In genomic region chr20:53736757-53737403, GRCh38 we compare ENCODE assay signal across 8 cellular contexts.
DNase-seq lines count a peak whose midpoint lies in the region; ATAC-seq and TF ChIP-seq lines count a peak whose summit lies in the region.

No MANE protein-coding gene starts in this region.

- H3K27ac ChIP-seq in CD4-positive, alpha-beta memory T cell (ENCODE audit: low read depth, low read length) = no peak overlapping the region
- H3K27ac ChIP-seq in GM23248 = peak overlapping the region; percentile 95
- peak overlapping the region; percentile 98 for H3K27ac ChIP-seq in PC-9
- peak overlapping the region; percentile 50 for H3K27ac ChIP-seq in neural progenitor cell

- CTCF ChIA-PET in CD4-positive, alpha-beta memory T cell (lab: Charles Lee; ENCODE audit: partially characterized antibody) = interaction anchor here (0.9 to 1.2 kb wide), 5 partner anchors 16 to 203 kb away, joined by 3 to 5 read pairs (median 3); no protein-coding TSS in a partner anchor
- CTCF ChIA-PET in PC-9 (lab: Charles Lee) = interaction anchor here (1.1 to 1.2 kb wide), 2 partner anchors 94 to 115 kb away, joined by 3 to 5 read pairs; no protein-coding TSS in a partner anchor

- H3K9ac ChIP-seq in GM23248 = peak overlapping the region; percentile 87
- no peak overlapping the region for H3K9ac ChIP-seq in neural progenitor cell

- POLR2A ChIA-PET in CD4-positive, alpha-beta memory T cell (lab: Charles Lee; ENCODE audit: partially characterized antibody) = interaction anchor here (0.6 to 2.2 kb wide), 7 partner anchors 14 to 142 kb away, joined by 3 to 9 read pairs (median 3); no protein-coding TSS in a partner anchor
- POLR2A ChIA-PET in PC-9 (lab: Charles Lee; ENCODE audit: unreplicated experiment) = interaction anchor here (0.6 to 1.4 kb wide), 11 partner anchors 11 to 169 kb away, joined by 3 to 14 read pairs (median 8); partner anchors contain the start of gene ZNF217

- H3K27me3 ChIP-seq in CD4-positive, alpha-beta memory T cell (ENCODE audit: insufficient read depth, low read length) = no peaks in the 10 kb centered on the region
- no peaks in the 10 kb centered on the region for H3K27me3 ChIP-seq in GM23248 (replicated peaks; ENCODE audit: insufficient read depth)
- H3K27me3 ChIP-seq in PC-9 (ENCODE audit: insufficient read depth, low read depth) = no peaks in the 10 kb centered on the region
- H3K27me3 ChIP-seq in neural progenitor cell = no peaks in the 10 kb centered on the region

- H3K27me3 Mint-ChIP-seq in CD4-positive, alpha-beta memory T cell = no peaks in the 10 kb centered on the region
- H3K27me3 Mint-ChIP-seq in effector memory CD8-positive, alpha-beta T cell = no peaks in the 10 kb centered on the region
- peaks cover 9% of the 10 kb centered on the region for H3K27me3 Mint-ChIP-seq in neural progenitor cell (ENCODE audit: insufficient read depth, low read depth)

- H4K20me1 ChIP-seq in GM23248 (ENCODE audit: insufficient read depth) (no peaks in the 10 kb centered on the region), PC-9 (ENCODE audit: insufficient read depth) (no peaks in the 10 kb centered on the region), neural progenitor cell (ENCODE audit: low read depth) (no peaks in the 10 kb centered on the region)

- in situ Hi-C loops in GM23248 (cut with MboI) = no loop called here

- H3K9me3 Mint-ChIP-seq in CD4-positive, alpha-beta memory T cell = peaks cover 0 to 2% (median 0%) of the 10 kb centered on the region in 8 donors
- no peaks in the 10 kb centered on the region for H3K9me3 Mint-ChIP-seq in effector memory CD8-positive, alpha-beta T cell
- peaks cover 2% of the 10 kb centered on the region for H3K9me3 Mint-ChIP-seq in neural progenitor cell

- no peak overlapping the region for H3K4me3 ChIP-seq in CD4-positive, alpha-beta memory T cell (ENCODE audit: low read length in 2 of 2)
- peak overlapping the region; percentile 66 for H3K4me3 ChIP-seq in GM23248
- peak overlapping the region; percentile 62 for H3K4me3 ChIP-seq in PC-9
- peak overlapping the region; percentile 31 for H3K4me3 ChIP-seq in neural progenitor cell

- WGBS in GM23248 (ENCODE audit: low coverage in 1 of 2, low lambda C conversion rate in 2 of 2, missing lambda C conversion rate in 2 of 2), 2 experiments = 11 to 13% methylated on average over 6 of the region's 6 CpGs

- H3K4me2 ChIP-seq in GM23248 (ENCODE audit: unreplicated experiment) = peak overlapping the region; percentile 93
- peak overlapping the region; percentile 88 for H3K4me2 ChIP-seq in PC-9
- H3K4me2 ChIP-seq in neural progenitor cell = peak overlapping the region; percentile 75

- H3K79me2 ChIP-seq in GM23248 (ENCODE audit: insufficient read depth) (no peaks in the 10 kb centered on the region), PC-9 (ENCODE audit: low read depth) (peaks cover 23% of the 10 kb centered on the region), neural progenitor cell (ENCODE audit: low read depth) (no peaks in the 10 kb centered on the region)

- TF ChIP-seq CTCF in PC-9 (conservative IDR thresholded peaks at IDR 0.05) = no peak
- no peak for TF ChIP-seq CTCF in neural progenitor cell (IDR thresholded peaks at IDR 0.05)

- BruUV-seq in PC-9 (replicated peaks; lab: Mats Ljungman, UMichigan) = TSS peak; percentile 21

- no peaks in the 10 kb centered on the region for H3K9me3 ChIP-seq in CD4-positive, alpha-beta memory T cell (ENCODE audit: control insufficient read depth in 1 of 2, low read length in 2 of 2)
- H3K9me3 ChIP-seq in GM23248 (ENCODE audit: low read depth) = no peaks in the 10 kb centered on the region
- no peaks in the 10 kb centered on the region; the same call in 1 of the 2 replicates for H3K9me3 ChIP-seq in PC-9 (ENCODE audit: insufficient read depth, low read depth)
- no peaks in the 10 kb centered on the region for H3K9me3 ChIP-seq in neural progenitor cell (ENCODE audit: low read depth)

- H3K27ac Mint-ChIP-seq in CD4-positive, alpha-beta memory T cell = peak overlapping the region; percentile 4 to 87 (median 74)
- H3K27ac Mint-ChIP-seq in effector memory CD8-positive, alpha-beta T cell = peak overlapping the region; percentile 52 to 74
- peak overlapping the region; percentile 99 for H3K27ac Mint-ChIP-seq in neural progenitor cell

- peak overlapping the region; percentile 74 for H2AFZ ChIP-seq in GM23248
- H2AFZ ChIP-seq in PC-9 = peak overlapping the region; percentile 51; the same call in 1 of the 2 replicates
- H2AFZ ChIP-seq in neural progenitor cell (replicated peaks) = peak overlapping the region; percentile 43

- H3K4me3 Mint-ChIP-seq in CD4-positive, alpha-beta memory T cell = peak overlapping the region in 7 of 8 donors; percentile 25 to 71 (median 58)
- H3K4me3 Mint-ChIP-seq in effector memory CD8-positive, alpha-beta T cell = peak overlapping the region; percentile 4 to 23
- peak overlapping the region; percentile 83 for H3K4me3 Mint-ChIP-seq in neural progenitor cell

- peak; percentile 39 for ATAC-seq in effector memory CD8-positive, alpha-beta T cell (replicated peaks)
- no peak for ATAC-seq in HG03469 (IDR thresholded peaks at IDR 0.05; ENCODE audit: unreplicated experiment)
- no peak for ATAC-seq in GM18519 (IDR thresholded peaks at IDR 0.05; ENCODE audit: low FRiP score, unreplicated experiment)

- peaks cover 26 to 51% (median 32%) of the 10 kb centered on the region in 4 donors for H3K4me1 Mint-ChIP-seq in CD4-positive, alpha-beta memory T cell
- H3K4me1 Mint-ChIP-seq in effector memory CD8-positive, alpha-beta T cell (ENCODE audit: low read depth in 2 of 2) = peaks cover 20 to 22% of the 10 kb centered on the region in 2 donors
- H3K4me1 Mint-ChIP-seq in neural progenitor cell = peaks cover 82% of the 10 kb centered on the region

- H3K36me3 Mint-ChIP-seq in CD4-positive, alpha-beta memory T cell = no peaks in the 10 kb centered on the region
- no peaks in the 10 kb centered on the region for H3K36me3 Mint-ChIP-seq in effector memory CD8-positive, alpha-beta T cell (ENCODE audit: insufficient read depth)
- no peaks in the 10 kb centered on the region for H3K36me3 Mint-ChIP-seq in neural progenitor cell

- DNase-seq in CD4-positive, alpha-beta memory T cell = no peak
- peak; percentile 76 for DNase-seq in GM23248
- DNase-seq in PC-9 = peak in 1 of 2 experiments; percentile 62
- no peak for DNase-seq in effector memory CD8-positive, alpha-beta T cell
- no peak for DNase-seq in neural progenitor cell (ENCODE audit: low spot score)
- no peak for DNase-seq in amygdala (lab: John Stamatoyannopoulos, UW)

- no peaks in the 10 kb centered on the region for H3K9me2 ChIP-seq in GM23248 (ENCODE audit: insufficient read depth)
- no peaks in the 10 kb centered on the region for H3K9me2 ChIP-seq in PC-9 (ENCODE audit: insufficient read depth)

- intact Hi-C loops in CD4-positive, alpha-beta memory T cell (cut with micrococcal nuclease) = no loop called here
- intact Hi-C loops in PC-9 (cut with micrococcal nuclease; ENCODE audit: unreplicated experiment) = loop anchor here (1.0 to 5.0 kb wide), 5 partner anchors 44 to 385 kb away; no protein-coding TSS in a partner anchor

- peaks cover 76% of the 10 kb centered on the region for H3F3A ChIP-seq in GM23248 (ENCODE audit: insufficient read depth)
- peaks cover 62% of the 10 kb centered on the region for H3F3A ChIP-seq in PC-9 (ENCODE audit: insufficient read depth, low read depth)
- H3F3A ChIP-seq in neural progenitor cell (ENCODE audit: low read depth) = peaks cover 75% of the 10 kb centered on the region

- H3K36me3 ChIP-seq in CD4-positive, alpha-beta memory T cell (ENCODE audit: insufficient read depth, low read length) = no peaks in the 10 kb centered on the region
- no peaks in the 10 kb centered on the region for H3K36me3 ChIP-seq in GM23248 (ENCODE audit: low read depth)
- no peaks in the 10 kb centered on the region for H3K36me3 ChIP-seq in PC-9 (ENCODE audit: low read depth)
- H3K36me3 ChIP-seq in neural progenitor cell = no peaks in the 10 kb centered on the region

- peaks cover 26% of the 10 kb centered on the region for H3K4me1 ChIP-seq in CD4-positive, alpha-beta memory T cell (ENCODE audit: insufficient read depth, low read length)
- peaks cover 77% of the 10 kb centered on the region for H3K4me1 ChIP-seq in GM23248 (ENCODE audit: insufficient read depth)
- peaks cover 84% of the 10 kb centered on the region for H3K4me1 ChIP-seq in PC-9 (replicated peaks; ENCODE audit: insufficient read depth)
- H3K4me1 ChIP-seq in neural progenitor cell = peaks cover 73% of the 10 kb centered on the region

Comparison
In these comparisons a context has a peak if more than half of its experiments do, and no peak if none do; other contexts are left out.
1. H3K4me3 ChIP-seq: peak in GM23248 (single experiment), PC-9 (single experiment) and neural progenitor cell (single experiment); none in CD4-positive, alpha-beta memory T cell (0 of 2).
2. H3K4me3 Mint-ChIP-seq: peak in every context shown above with its lines; median percentile 83 in neural progenitor cell; 58 in CD4-positive, alpha-beta memory T cell; 14 in effector memory CD8-positive, alpha-beta T cell.
3. Peak in every context shown above with its lines, with median percentiles within 50 percentile points of each other: H3K27ac Mint-ChIP-seq, H2AFZ ChIP-seq and H3K4me2 ChIP-seq.